8 cellular contexts compared by ENCODE assay signal in genomic region chr9:93346240-93347112, GRCh38.
DNase-seq lines count a peak whose midpoint lies in the region; ATAC-seq and TF ChIP-seq lines count a peak whose summit lies in the region.

No MANE protein-coding gene starts in this region.

- no peak for DNase-seq in MM.1S
- DNase-seq in astrocyte of the hippocampus (ENCODE audit: low read depth, low spot score) = peak; percentile 57
- peak; percentile 20 for DNase-seq in iris pigment epithelial cell (ENCODE audit: low read depth)
- DNase-seq in COR-L47 (lab: John Stamatoyannopoulos, UW) = no peak
- DNase-seq in NCI-H2081 (lab: John Stamatoyannopoulos, UW) = no peak
- no peak for DNase-seq in D341Med (ENCODE audit: low spot score)

- no peaks in the 10 kb centered on the region for H3K4me1 ChIP-seq in MM.1S (ENCODE audit: low read length)
- no peaks in the 10 kb centered on the region for H3K4me1 ChIP-seq in skeletal muscle satellite cell (ENCODE audit: control insufficient read depth, insufficient read depth, low read length)

- no peak overlapping the region for H3K27ac ChIP-seq in MM.1S (ENCODE audit: low read length)

- ATAC-seq in GM19452 (IDR thresholded peaks at IDR 0.05; ENCODE audit: unreplicated experiment) = no peak

- H2AFZ ChIP-seq in MM.1S (ENCODE audit: low read length) = no peak overlapping the region

- H3K9ac ChIP-seq in MM.1S (ENCODE audit: low read length) = no peak overlapping the region
- no peak overlapping the region for H3K9ac ChIP-seq in skeletal muscle satellite cell (ENCODE audit: low read depth, low read length)

- H4K20me1 ChIP-seq in MM.1S (ENCODE audit: insufficient read depth, low read length) = no peaks in the 10 kb centered on the region

- H3K27me3 ChIP-seq in MM.1S (replicated peaks; ENCODE audit: insufficient read depth, low read length) (no peaks in the 10 kb centered on the region), skeletal muscle satellite cell (ENCODE audit: control insufficient read depth, insufficient read depth, low read length) (peaks cover 30% of the 10 kb centered on the region)

- no peak overlapping the region for H3K4me3 ChIP-seq in MM.1S (ENCODE audit: low read length)
- H3K4me3 ChIP-seq in skeletal muscle satellite cell (ENCODE audit: low read length) = peak overlapping the region; percentile 42

- H3F3A ChIP-seq in MM.1S (ENCODE audit: insufficient read depth, low read length) = no peaks in the 10 kb centered on the region

- no peak for TF ChIP-seq CTCF in MM.1S (IDR thresholded peaks at IDR 0.05; ENCODE audit: low read length)

- H3K36me3 ChIP-seq in MM.1S (replicated peaks; ENCODE audit: insufficient read depth, low read length) (no peaks in the 10 kb centered on the region), skeletal muscle satellite cell (ENCODE audit: insufficient read depth, low read length) (no peaks in the 10 kb centered on the region)

- no peaks in the 10 kb centered on the region for H3K9me2 ChIP-seq in MM.1S (replicated peaks; ENCODE audit: insufficient read depth, low read length)

- H3K9me3 ChIP-seq in MM.1S (replicated peaks; ENCODE audit: insufficient read depth, low read length) (no peaks in the 10 kb centered on the region), skeletal muscle satellite cell (replicated peaks; ENCODE audit: low read length) (no peaks in the 10 kb centered on the region)

- H3K79me2 ChIP-seq in MM.1S (ENCODE audit: low read length) = no peaks in the 10 kb centered on the region

- H3K4me2 ChIP-seq in MM.1S (ENCODE audit: low read depth, low read length) (peak overlapping the region; percentile 24; the same call in 1 of the 2 replicates), skeletal muscle satellite cell (ENCODE audit: low read length) (peak overlapping the region; percentile 73)

Comparison
In these comparisons a context has a peak if more than half of its experiments do, and no peak if none do; other contexts are left out.
1. DNase-seq: peak in astrocyte of the hippocampus (single experiment) and iris pigment epithelial cell (single experiment); none in MM.1S (single experiment), COR-L47 (single experiment), NCI-H2081 (0 of 2) and D341Med (single experiment).